10 cellular contexts compared by ENCODE assay signal in the genomic region with DNA sequence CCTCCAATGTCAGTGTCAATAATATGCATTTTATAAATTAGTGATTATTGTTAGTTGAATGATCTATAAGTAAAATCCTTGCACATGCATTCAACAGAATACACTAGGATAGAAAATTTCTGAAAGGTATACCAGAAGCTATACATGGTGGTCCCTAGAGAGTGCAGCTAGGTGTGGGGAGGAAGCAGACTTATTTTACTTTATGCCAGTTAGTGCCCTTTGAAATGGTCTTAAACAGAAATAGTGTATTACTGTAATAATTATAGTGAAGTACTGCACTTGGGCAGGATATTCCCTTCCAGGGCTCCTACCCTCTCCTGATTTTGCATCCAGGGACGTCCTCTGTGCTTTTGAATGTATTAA. TPM values are rescaled to one million over a fixed set of nuclear protein-coding genes. Genes with fewer than 3 reads are reported as not detected.
A peak's percentile ranks its signal among the peaks of the same experiment; 100 is the strongest.
DNase-seq lines count a peak whose midpoint lies in the region; ATAC-seq and TF ChIP-seq lines count a peak whose summit lies in the region.
"Had no signal": no experiment of that assay in that cellular context is flagged by ENCODE, and none has a peak within 500 bp of the region (broad histone marks: within the 10 kb centered on the region; RNA-seq: fewer than 3 reads in every experiment).

No MANE protein-coding gene starts in this region.

- peaks cover 40% of the 10 kb centered on the region for H3K4me1 ChIP-seq in mammary epithelial cell (ENCODE audit: insufficient read depth, low read length)

- no peak overlapping the region for H3K4me2 ChIP-seq in mammary epithelial cell (ENCODE audit: insufficient read depth, low read depth, low read length)
- H3K4me2 ChIP-seq in SU-DHL-6 (ENCODE audit: low read depth, low read length, poor library complexity, severe bottlenecking), result no peak overlapping the region

- ATAC-seq in HG03442 (IDR thresholded peaks at IDR 0.05; ENCODE audit: unreplicated experiment), result no peak

- no peaks in the 10 kb centered on the region for H3K27me3 ChIP-seq in mammary epithelial cell (ENCODE audit: insufficient read depth, low read length)
- no peaks in the 10 kb centered on the region for H3K27me3 ChIP-seq in SU-DHL-6 (ENCODE audit: low read length)
- H3K27me3 ChIP-seq: neutrophil had no signal

- no peak overlapping the region for H3K27ac ChIP-seq in mammary epithelial cell (ENCODE audit: insufficient read depth, low read depth, low read length)
- H3K27ac ChIP-seq in SU-DHL-6 (ENCODE audit: low read depth, low read length), result no peak overlapping the region

- TF ChIP-seq CTCF in MCF 10A (IDR thresholded peaks at IDR 0.05; ENCODE audit: unreplicated experiment), result no peak
- no peak for TF ChIP-seq CTCF in mammary epithelial cell (conservative IDR thresholded peaks at IDR 0.05 in 1 of 2, IDR thresholded peaks at IDR 0.05 in 1 of 2; ENCODE audit: extremely low read depth in 1 of 2, insufficient read depth in 1 of 2, low read depth in 1 of 2, low read length in 2 of 2)
- TF ChIP-seq CTCF in SU-DHL-6 (IDR thresholded peaks at IDR 0.05; ENCODE audit: insufficient read depth, low read length, poor library complexity, severe bottlenecking), result peak; percentile 6
- TF ChIP-seq CTCF in glutamatergic neuron (IDR thresholded peaks at IDR 0.05; ENCODE audit: partially characterized antibody, unreplicated experiment), result peak; percentile 42
- peak; percentile 32 for TF ChIP-seq CTCF in type B pancreatic cell (conservative IDR thresholded peaks at IDR 0.05)

- no peaks in the 10 kb centered on the region for H3K9me3 Mint-ChIP-seq in MCF 10A (ENCODE audit: unreplicated experiment)
- H3K9me3 Mint-ChIP-seq in glutamatergic neuron (ENCODE audit: unreplicated experiment), result no peaks in the 10 kb centered on the region
- no peaks in the 10 kb centered on the region for H3K9me3 Mint-ChIP-seq in type B pancreatic cell
- H3K9me3 Mint-ChIP-seq: activated naive CD4-positive, alpha-beta T cell treated with anti-CD3 and anti-CD28 coated beads, Interleukin-2, amount 50 U/mL, for 24 hours had no signal

- H3K4me3 Mint-ChIP-seq in MCF 10A (ENCODE audit: unreplicated experiment) (peak overlapping the region; percentile 13), glutamatergic neuron (ENCODE audit: unreplicated experiment) (no peak overlapping the region), type B pancreatic cell (peak overlapping the region; percentile 49)

- dilution Hi-C loops in mammary epithelial cell (cut with HindIII; ENCODE audit: low sequenced_read_pairs), result no loop called here

- H3K9me3 ChIP-seq in mammary epithelial cell (replicated peaks; ENCODE audit: insufficient read depth, low read length) (no peaks in the 10 kb centered on the region), SU-DHL-6 (ENCODE audit: insufficient read depth, low read length) (no peaks in the 10 kb centered on the region)
- H3K9me3 ChIP-seq: neutrophil had no signal

- H3K27me3 Mint-ChIP-seq in MCF 10A (ENCODE audit: insufficient read depth, unreplicated experiment) (no peaks in the 10 kb centered on the region), glutamatergic neuron (ENCODE audit: unreplicated experiment) (no peaks in the 10 kb centered on the region), type B pancreatic cell (no peaks in the 10 kb centered on the region)
- H3K27me3 Mint-ChIP-seq: activated naive CD4-positive, alpha-beta T cell treated with anti-CD3 and anti-CD28 coated beads, Interleukin-2, amount 50 U/mL, for 24 hours had no signal

- no peaks in the 10 kb centered on the region for H3K79me2 ChIP-seq in mammary epithelial cell (ENCODE audit: insufficient read depth, low read length)
- no peaks in the 10 kb centered on the region for H3K79me2 ChIP-seq in SU-DHL-6 (ENCODE audit: insufficient read depth, low read length)

- peaks cover 37% of the 10 kb centered on the region for H3K4me1 Mint-ChIP-seq in MCF 10A (ENCODE audit: insufficient read depth, unreplicated experiment)
- H3K4me1 Mint-ChIP-seq in glutamatergic neuron (ENCODE audit: low read depth, unreplicated experiment), result peaks cover 11% of the 10 kb centered on the region
- H3K4me1 Mint-ChIP-seq in type B pancreatic cell (ENCODE audit: unreplicated experiment), result peaks cover 12% of the 10 kb centered on the region

- H3K36me3 ChIP-seq in mammary epithelial cell (ENCODE audit: insufficient read depth, low read length) (no peaks in the 10 kb centered on the region), SU-DHL-6 (ENCODE audit: low read length) (no peaks in the 10 kb centered on the region)
- H3K36me3 ChIP-seq: neutrophil had no signal

- H3K36me3 Mint-ChIP-seq in MCF 10A (ENCODE audit: insufficient read depth, unreplicated experiment) (no peaks in the 10 kb centered on the region), glutamatergic neuron (ENCODE audit: unreplicated experiment) (no peaks in the 10 kb centered on the region), type B pancreatic cell (no peaks in the 10 kb centered on the region)
- H3K36me3 Mint-ChIP-seq: activated naive CD4-positive, alpha-beta T cell treated with anti-CD3 and anti-CD28 coated beads, Interleukin-2, amount 50 U/mL, for 24 hours had no signal

- H2AFZ ChIP-seq in mammary epithelial cell (ENCODE audit: low read depth, low read length), result no peak overlapping the region
- no peak overlapping the region for H2AFZ ChIP-seq in SU-DHL-6 (ENCODE audit: low read depth, low read length, severe bottlenecking)

- POLR2A ChIA-PET in MCF 10A (lab: Yijun Ruan, JAX), result interaction anchor here (0.7 to 15.2 kb wide), 30 partner anchors 9 to 472 kb away, joined by 3 to 800 read pairs (median 4); a partner anchor contains a TSS

- H3K9ac ChIP-seq in mammary epithelial cell (ENCODE audit: insufficient read depth, low read length) (no peak overlapping the region), SU-DHL-6 (ENCODE audit: low read length) (no peak overlapping the region)

- no peaks in the 10 kb centered on the region for H3K9me2 ChIP-seq in SU-DHL-6 (replicated peaks; ENCODE audit: insufficient read depth, low read length)

- DNase-seq in MCF 10A (ENCODE audit: unreplicated experiment), result no peak
- no peak for DNase-seq in mammary epithelial cell
- no peak for DNase-seq in glutamatergic neuron
- no peak for DNase-seq in type B pancreatic cell (ENCODE audit: extremely low spot score, unreplicated experiment)
- DNase-seq in NCI-H345 treated with DMSO at 0.1 percent for 48 hours (lab: John Stamatoyannopoulos, UW; ENCODE audit: unreplicated experiment), result no peak
- no peak for DNase-seq in DMS79 treated with DMSO at 0.1 percent for 48 hours (lab: John Stamatoyannopoulos, UW)

- intact Hi-C loops in MCF 10A (cut with micrococcal nuclease) (loop anchor here (1.0 to 5.0 kb wide), 7 partner anchors 22 to 341 kb away; no protein-coding TSS in a partner anchor), mammary epithelial cell (cut with micrococcal nuclease) (loop anchor here (1.0 to 5.0 kb wide), 5 partner anchors 22 to 341 kb away; a partner anchor contains a TSS)

- CTCF ChIA-PET in MCF 10A (lab: Yijun Ruan, JAX) (interaction anchor here (0.5 to 16.4 kb wide), 53 partner anchors 9 to 1718 kb away, joined by 3 to 418 read pairs (median 8); a partner anchor contains a TSS), mammary epithelial cell (lab: Charles Lee; ENCODE audit: low non-redundant PET) (no interaction called here)

- H3F3A ChIP-seq in SU-DHL-6 (ENCODE audit: insufficient read depth), result no peaks in the 10 kb centered on the region; the same call in 1 of the 2 replicates

- H3K4me3 ChIP-seq in mammary epithelial cell (replicated peaks in 1 of 3; ENCODE audit: insufficient read depth in 1 of 3, low read depth in 2 of 3, low read length in 3 of 3), result no peak overlapping the region
- no peak overlapping the region for H3K4me3 ChIP-seq in SU-DHL-6 (ENCODE audit: insufficient read depth, low read length, poor library complexity, severe bottlenecking)

- H4K20me1 ChIP-seq in mammary epithelial cell (ENCODE audit: insufficient read depth, low read length), result no peaks in the 10 kb centered on the region
- no peaks in the 10 kb centered on the region for H4K20me1 ChIP-seq in SU-DHL-6 (ENCODE audit: low read depth, low read length)

- 96% methylated on average over 1 of the region's 1 CpG for WGBS in mammary epithelial cell (ENCODE audit: low coverage, missing lambda C conversion rate)

- H3K27ac Mint-ChIP-seq in MCF 10A (ENCODE audit: low read depth, unreplicated experiment) (peak overlapping the region; percentile 63), glutamatergic neuron (ENCODE audit: unreplicated experiment) (no peak overlapping the region), type B pancreatic cell (peak overlapping the region; percentile 85)

- BruUV-seq in MCF 10A (replicated peaks; lab: Mats Ljungman, UMichigan), result no TSS peak
- BruUV-seq in mammary epithelial cell (replicated peaks; lab: Mats Ljungman, UMichigan), result no TSS peak

- in situ Hi-C loops in mammary epithelial cell (cut with MboI; ENCODE audit: low sequenced_read_pairs in 2 of 2), result no loop called here

RNA-seq across cellular contexts. Expression of a gene that starts 23.2 kb away (rescaled TPM):
- total RNA-seq in MCF 10A (2022) (149 and 156 TPM in 2 replicates), mammary epithelial cell (10 to 100 TPM; 56.5 to 74.5 TPM), glutamatergic neuron (ENCODE audit: unreplicated experiment) (110 TPM), type B pancreatic cell (ENCODE audit: low replicate concordance) (75.1 and 86.4 TPM in 2 replicates)
- polyA plus RNA-seq in mammary epithelial cell, result 24.1 TPM
- 93.5 TPM for polyA minus RNA-seq in mammary epithelial cell

Comparison
In these comparisons a context has a peak if more than half of its experiments do, and no peak if none do; other contexts are left out.
1. CTCF ChIP-seq: peak in SU-DHL-6 (single experiment), glutamatergic neuron (single experiment) and type B pancreatic cell (single experiment); none in MCF 10A (single experiment) and mammary epithelial cell (0 of 2).